In the genomic region with DNA sequence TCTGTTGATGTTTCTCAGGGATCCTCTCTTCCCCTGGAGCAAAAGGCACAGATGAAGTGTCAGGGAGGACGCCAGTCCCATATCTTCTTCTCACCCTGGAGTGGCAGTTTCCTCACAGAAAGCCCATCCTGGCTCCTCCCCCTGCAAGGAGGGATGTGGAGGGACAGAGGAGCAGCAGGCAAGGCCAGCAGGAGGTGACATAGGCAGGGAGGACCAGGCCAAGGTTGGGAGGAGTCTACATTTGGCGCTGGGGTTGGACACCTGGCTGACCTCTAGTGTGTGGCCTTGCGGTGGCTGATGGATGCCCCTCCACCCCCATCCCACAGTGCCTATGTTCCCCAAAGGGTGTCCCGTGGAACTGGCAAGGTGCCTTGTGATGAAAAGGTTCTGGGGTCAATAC, we compare ENCODE assay signal across 25 cellular contexts.
"Had no signal": no experiment of that assay in that cellular context is flagged by ENCODE, and none has a peak within 500 bp of the region (broad histone marks: within the 10 kb centered on the region; RNA-seq: fewer than 3 reads in every experiment).

No MANE protein-coding gene starts in this region.

- H3K4me1 ChIP-seq: foreskin keratinocyte, right lobe of liver, transverse colon, vagina had no signal

- H3K9me3 ChIP-seq: mucosa of descending colon, right lobe of liver, transverse colon, vagina had no signal

- H3K27me3 Mint-ChIP-seq: activated CD4-positive, alpha-beta T cell treated with anti-CD3 and anti-CD28 coated beads for 36 hours; activated naive CD8-positive, alpha-beta T cell treated with anti-CD3 and anti-CD28 coated beads, Interleukin-2, amount 50 U/mL, for 24 hours had no signal

- ATAC-seq: activated CD4-positive, alpha-beta T cell treated with anti-CD3 and anti-CD28 coated beads for 36 hours; activated naive CD8-positive, alpha-beta T cell treated with anti-CD3 and anti-CD28 coated beads, Interleukin-2, amount 50 U/mL, for 24 hours; left cardiac atrium had no signal

- H3K4me3 Mint-ChIP-seq: activated B cell treated with CpG ODN at 0.5 μM for 24 hours; activated CD4-positive, alpha-beta T cell treated with anti-CD3 and anti-CD28 coated beads for 36 hours; activated naive CD8-positive, alpha-beta T cell treated with anti-CD3 and anti-CD28 coated beads, Interleukin-2, amount 50 U/mL, for 24 hours; activated T-helper 1 cell treated with anti-CD3 and anti-CD28 coated beads, Interleukin-12 subunit alpha, Interleukin-12 subunit beta, Interleukin-2, Interleukin-4 antibody, amounts not matched to agents 30 ng/mL and 10 ng/mL and 1 ng/mL, durations not matched to agents 14 hours and 24 hours and 36 hours; brain; memory B cell; stimulated activated effector memory CD8-positive, alpha-beta T cell treated with anti-CD3 and anti-CD28 coated beads, Interleukin-12 subunit alpha, Interleukin-12 subunit beta, amount 100 ng/mL, for 72 hours; T-helper 1 cell treated with Interleukin-12 subunit alpha and Interleukin-12 subunit beta and Interleukin-4 antibody, amounts not matched to agents 30 μg/mL and 1 μg/mL, for 36 hours had no signal

- H3K4me3 ChIP-seq: mucosa of descending colon, right lobe of liver, skin epidermis, transverse colon, vagina had no signal

- DNase-seq: activated B cell treated with CpG ODN at 0.5 μM for 24 hours; activated CD4-positive, alpha-beta T cell treated with anti-CD3 and anti-CD28 coated beads, Interleukin-2, amount 50 U/mL, for 48 hours; activated gamma-delta T cell; activated naive CD4-positive, alpha-beta T cell treated with anti-CD3 and anti-CD28 coated beads, Interleukin-2, amount 50 U/mL, for 16 hours; activated naive CD8-positive, alpha-beta T cell treated with anti-CD3 and anti-CD28 coated beads, Interleukin-2, amount 50 U/mL, for 24 hours; anterior cingulate cortex; effector CD4-positive, alpha-beta T cell; foreskin keratinocyte; hippocampal formation; left cardiac atrium; mucosa of descending colon; occipital lobe; right lobe of liver; stimulated activated CD4-positive, alpha-beta T cell treated with anti-CD3 and anti-CD28 coated beads, Interleukin-1b, Interleukin-23, amount 100 ng/mL, for 48 hours; T1000; transverse colon had no signal

- H3K9me3 Mint-ChIP-seq: activated B cell treated with CpG ODN at 0.5 μM for 24 hours; activated naive CD8-positive, alpha-beta T cell treated with anti-CD3 and anti-CD28 coated beads, Interleukin-2, amount 50 U/mL, for 24 hours; activated T-helper 1 cell treated with anti-CD3 and anti-CD28 coated beads, Interleukin-12 subunit alpha, Interleukin-12 subunit beta, Interleukin-2, Interleukin-4 antibody, amounts not matched to agents 30 ng/mL and 10 ng/mL and 1 ng/mL, durations not matched to agents 14 hours and 24 hours and 36 hours; memory B cell; stimulated activated effector memory CD8-positive, alpha-beta T cell treated with anti-CD3 and anti-CD28 coated beads, Interleukin-12 subunit alpha, Interleukin-12 subunit beta, amount 100 ng/mL, for 72 hours; T-helper 1 cell treated with Interleukin-12 subunit alpha and Interleukin-12 subunit beta and Interleukin-4 antibody, amounts not matched to agents 30 μg/mL and 1 μg/mL, for 36 hours had no signal

- H3K27ac Mint-ChIP-seq: activated B cell treated with CpG ODN at 0.5 μM for 24 hours; activated naive CD8-positive, alpha-beta T cell treated with anti-CD3 and anti-CD28 coated beads, Interleukin-2, amount 50 U/mL, for 24 hours; activated T-helper 1 cell treated with anti-CD3 and anti-CD28 coated beads, Interleukin-12 subunit alpha, Interleukin-12 subunit beta, Interleukin-2, Interleukin-4 antibody, amounts not matched to agents 30 ng/mL and 10 ng/mL and 1 ng/mL, durations not matched to agents 14 hours and 24 hours and 36 hours; brain; stimulated activated effector memory CD8-positive, alpha-beta T cell treated with anti-CD3 and anti-CD28 coated beads, Interleukin-12 subunit alpha, Interleukin-12 subunit beta, amount 100 ng/mL, for 72 hours; T-helper 1 cell treated with Interleukin-12 subunit alpha and Interleukin-12 subunit beta and Interleukin-4 antibody, amounts not matched to agents 30 μg/mL and 1 μg/mL, for 36 hours had no signal

- H3K36me3 ChIP-seq: right lobe of liver, transverse colon, vagina had no signal

- H3K27ac ChIP-seq: foreskin keratinocyte, right lobe of liver, skin epidermis, transverse colon, vagina had no signal

- H3K4me1 Mint-ChIP-seq: activated B cell treated with CpG ODN at 0.5 μM for 24 hours; activated CD4-positive, alpha-beta T cell treated with anti-CD3 and anti-CD28 coated beads for 36 hours; activated naive CD8-positive, alpha-beta T cell treated with anti-CD3 and anti-CD28 coated beads, Interleukin-2, amount 50 U/mL, for 24 hours; brain had no signal

- H3K36me3 Mint-ChIP-seq: brain; stimulated activated effector memory CD8-positive, alpha-beta T cell treated with anti-CD3 and anti-CD28 coated beads, Interleukin-12 subunit alpha, Interleukin-12 subunit beta, amount 100 ng/mL, for 72 hours had no signal

- H3K27me3 ChIP-seq: foreskin keratinocyte, right lobe of liver, transverse colon, vagina had no signal

- FAIRE-seq: islet of Langerhans had no signal
